Comparison of ENCODE assay signal across 25 cellular contexts in genomic region chr10:83273035-83273434, GRCh38.
DNase-seq lines count a peak whose midpoint lies in the region; ATAC-seq, FAIRE-seq and TF ChIP-seq lines count a peak whose summit lies in the region.
"Had no signal": no experiment of that assay in that cellular context is flagged by ENCODE, and none has a peak within 500 bp of the region (broad histone marks: within the 10 kb centered on the region; RNA-seq: fewer than 3 reads in every experiment).

No MANE protein-coding gene starts in this region.

- H2AFZ ChIP-seq in GM23338 (no peak overlapping the region), H1 (ENCODE audit: low read length) (no peak overlapping the region)

- H3K4me3 ChIP-seq in GM23338 (no peak overlapping the region), H1 (ENCODE audit: extremely low read depth in 1 of 4, insufficient read depth in 2 of 4, low read depth in 3 of 4, low read length in 4 of 4) (no peak overlapping the region)
- H3K4me3 ChIP-seq: GM12878, lung, MG63 had no signal

- H2BK12ac ChIP-seq in H1 (ENCODE audit: low read depth, low read length) = no peak overlapping the region

- no peak overlapping the region for H4K5ac ChIP-seq in H1 (ENCODE audit: insufficient read length, low read depth, low read length)

- H3K4me3 Mint-ChIP-seq in GM23338 = no peak overlapping the region
- no peak overlapping the region for H3K4me3 Mint-ChIP-seq in neural crest cell
- H3K4me3 Mint-ChIP-seq: activated T-cell treated with anti-CD3 and anti-CD28 coated beads, Interleukin-2, amount 50 U/mL, for 24 hours; CD4-positive, CD25-positive, alpha-beta regulatory T cell had no signal

- no peaks in the 10 kb centered on the region for H3K9me3 Mint-ChIP-seq in GM23338
- H3K9me3 Mint-ChIP-seq in neural crest cell = no peaks in the 10 kb centered on the region
- H3K9me3 Mint-ChIP-seq: activated T-cell treated with anti-CD3 and anti-CD28 coated beads, Interleukin-2, amount 50 U/mL, for 24 hours had no signal

- POLR2A ChIA-PET in H1 (lab: Charles Lee; ENCODE audit: partially characterized antibody) = no interaction called here

- no peak for TF ChIP-seq POLR2A in H1 (IDR thresholded peaks at IDR 0.05; ENCODE audit: control extremely low read depth in 1 of 2, low read depth in 2 of 2, low read length in 2 of 2)

- peak; percentile 18 to 25; a peak in 1 of 4 replicates for TF ChIP-seq CTCF in GM23338 (conservative IDR thresholded peaks at IDR 0.05; ENCODE audit: low read depth in 2 of 2)
- TF ChIP-seq CTCF in H1 (IDR thresholded peaks at IDR 0.05; ENCODE audit: control extremely low read depth in 1 of 3, insufficient read depth in 1 of 3, low read depth in 1 of 3, low read length in 3 of 3) = peak in 1 of 3 experiments; percentile 12; a peak in 1 of 4 replicates
- peak; percentile 50 for TF ChIP-seq CTCF in neural crest cell (conservative IDR thresholded peaks at IDR 0.05)

- no peak overlapping the region for H4K91ac ChIP-seq in H1 (replicated peaks; ENCODE audit: insufficient read length, low read length)

- H3K4ac ChIP-seq in H1 (replicated peaks; ENCODE audit: insufficient read length, low read depth, low read length) = no peak overlapping the region

- peak; percentile 17 to 28; a peak in 3 of 4 replicates for TF ChIP-seq RAD21 in H1 (IDR thresholded peaks at IDR 0.05 in 1 of 2, conservative IDR thresholded peaks at IDR 0.05 in 1 of 2; ENCODE audit: low read depth in 2 of 2, low read length in 2 of 2)

- no peak overlapping the region for H2BK120ac ChIP-seq in H1 (replicated peaks; ENCODE audit: low read depth, low read length)

- H3K27me3 Mint-ChIP-seq in GM23338 (ENCODE audit: insufficient read depth, low read depth, poor library complexity) (no peaks in the 10 kb centered on the region), neural crest cell (ENCODE audit: low read depth) (no peaks in the 10 kb centered on the region)
- H3K27me3 Mint-ChIP-seq: activated T-cell treated with anti-CD3 and anti-CD28 coated beads, Interleukin-2, amount 50 U/mL, for 24 hours; CD4-positive, CD25-positive, alpha-beta regulatory T cell had no signal

- H2AK5ac ChIP-seq in H1 (ENCODE audit: low read depth, low read length) = no peak overlapping the region

- H3K9me3 ChIP-seq in H1 (ENCODE audit: insufficient read depth in 2 of 2, low read depth in 1 of 2, low read length in 1 of 2) = no peaks in the 10 kb centered on the region
- H3K9me3 ChIP-seq: MG63, neutrophil had no signal

- H3K23ac ChIP-seq in H1 (ENCODE audit: insufficient read length) = no peak overlapping the region

- no peak overlapping the region for H3K27ac ChIP-seq in GM23338 (ENCODE audit: low read depth)
- H3K27ac ChIP-seq in H1 (ENCODE audit: low read depth, low read length) = no peak overlapping the region
- H3K27ac ChIP-seq: brain microvascular endothelial cell, neutrophil had no signal

- no peaks in the 10 kb centered on the region for H3F3A ChIP-seq in GM23338 (replicated peaks; ENCODE audit: low read depth)

- H3K36me3 ChIP-seq in GM23338 (ENCODE audit: insufficient read depth) (no peaks in the 10 kb centered on the region), H1 (ENCODE audit: control insufficient read depth in 2 of 4, insufficient read depth in 4 of 4, low read length in 3 of 4) (no peaks in the 10 kb centered on the region)
- H3K36me3 ChIP-seq: brain microvascular endothelial cell, MG63, neutrophil had no signal

- H4K8ac ChIP-seq in H1 (ENCODE audit: extremely low read depth, insufficient read depth, low read length) = no peak overlapping the region

- H3K18ac ChIP-seq in H1 (ENCODE audit: extremely low read depth, low read length) = no peak overlapping the region

- H3K79me2 ChIP-seq in GM23338 (replicated peaks; ENCODE audit: insufficient read depth) (no peaks in the 10 kb centered on the region), H1 (ENCODE audit: control insufficient read depth in 1 of 2, insufficient read depth in 2 of 2, low read length in 2 of 2) (no peaks in the 10 kb centered on the region)

- no peak overlapping the region for H2BK5ac ChIP-seq in H1 (ENCODE audit: low read depth, low read length)

- ATAC-seq in GM23338 = no peak
- no peak for ATAC-seq in HG02840 (IDR thresholded peaks at IDR 0.05; ENCODE audit: low FRiP score, unreplicated experiment)
- ATAC-seq in HG03196 (IDR thresholded peaks at IDR 0.05; ENCODE audit: unreplicated experiment) = no peak
- ATAC-seq in HG03521 (IDR thresholded peaks at IDR 0.05; ENCODE audit: unreplicated experiment) = no peak
- ATAC-seq: GM12878 had no signal

- no peaks in the 10 kb centered on the region for H3K79me1 ChIP-seq in H1 (ENCODE audit: low read depth, low read length)

- H3K4me1 Mint-ChIP-seq in GM23338 (peaks cover 11% of the 10 kb centered on the region), neural crest cell (no peaks in the 10 kb centered on the region)
- H3K4me1 Mint-ChIP-seq: CD4-positive, CD25-positive, alpha-beta regulatory T cell had no signal

- CTCF ChIA-PET in H1 (lab: Charles Lee; ENCODE audit: partially characterized antibody) = interaction anchor here (0.9 to 1.9 kb wide), 6 partner anchors 10 to 599 kb away, joined by 3 to 5 read pairs (median 4); no protein-coding TSS in a partner anchor

- H3K27ac Mint-ChIP-seq in GM23338 (no peak overlapping the region), neural crest cell (ENCODE audit: unreplicated experiment) (no peak overlapping the region)
- H3K27ac Mint-ChIP-seq: activated T-cell treated with anti-CD3 and anti-CD28 coated beads, Interleukin-2, amount 50 U/mL, for 24 hours; CD4-positive, CD25-positive, alpha-beta regulatory T cell had no signal

- no peaks in the 10 kb centered on the region for H3K27me3 ChIP-seq in GM23338 (ENCODE audit: insufficient read depth)
- no peaks in the 10 kb centered on the region for H3K27me3 ChIP-seq in H1 (replicated peaks in 1 of 4; ENCODE audit: control insufficient read depth in 3 of 4, extremely low read depth in 1 of 4, insufficient read depth in 3 of 4, low read length in 3 of 4)
- H3K27me3 ChIP-seq: brain microvascular endothelial cell, MG63, neutrophil had no signal

- no peaks in the 10 kb centered on the region for H4K20me1 ChIP-seq in GM23338 (replicated peaks; ENCODE audit: insufficient read depth)
- no peaks in the 10 kb centered on the region for H4K20me1 ChIP-seq in H1 (replicated peaks in 1 of 2; ENCODE audit: control insufficient read depth in 1 of 2, insufficient read depth in 2 of 2, low read length in 2 of 2)

- H2BK20ac ChIP-seq in H1 (ENCODE audit: low read length) = no peak overlapping the region

- H3K9ac ChIP-seq in H1 (replicated peaks in 1 of 4; ENCODE audit: extremely low read depth in 1 of 4, low read depth in 3 of 4, low read length in 3 of 4) = no peak overlapping the region

- no peaks in the 10 kb centered on the region for H3K36me3 Mint-ChIP-seq in GM23338 (ENCODE audit: low read depth)
- H3K36me3 Mint-ChIP-seq in neural crest cell (ENCODE audit: low read depth) = no peaks in the 10 kb centered on the region
- H3K36me3 Mint-ChIP-seq: CD4-positive, CD25-positive, alpha-beta regulatory T cell had no signal

- H2BK15ac ChIP-seq in H1 (ENCODE audit: low read length) = no peak overlapping the region

- no peak overlapping the region for H3K4me2 ChIP-seq in GM23338
- no peak overlapping the region for H3K4me2 ChIP-seq in H1 (ENCODE audit: insufficient read depth in 1 of 2, low read depth in 2 of 2, low read length in 2 of 2)

- H3K23me2 ChIP-seq in H1 (ENCODE audit: low read depth, low read length) = no peaks in the 10 kb centered on the region

- no peak for FAIRE-seq in H1 (lab: Jason Lieb, UNC)
- FAIRE-seq: colon, GM12878, urothelium cell line had no signal

- no peak for TF ChIP-seq EP300 in H1 (IDR thresholded peaks at IDR 0.05; ENCODE audit: borderline replicate concordance in 1 of 2, low read depth in 2 of 2, low read length in 2 of 2)

- H3K4me1 ChIP-seq in GM23338 (ENCODE audit: insufficient read depth) (peaks cover 7% of the 10 kb centered on the region), H1 (replicated peaks in 1 of 4; ENCODE audit: control insufficient read depth in 3 of 4, insufficient read depth in 4 of 4, low read length in 3 of 4) (peaks cover 0 to 3% (median under 1%) of the 10 kb centered on the region in 4 experiments; a peak in 2 of 7 replicates)

- no peaks in the 10 kb centered on the region for H3K9me2 ChIP-seq in GM23338 (ENCODE audit: insufficient read depth)

- H3K56ac ChIP-seq in H1 (replicated peaks; ENCODE audit: insufficient read length, low read depth, low read length) = no peak overlapping the region

- H3K14ac ChIP-seq in H1 (ENCODE audit: insufficient read length) = no peak overlapping the region

- DNase-seq in GM23338 (ENCODE audit: low spot score) = peak; percentile 4
- peak; percentile 43 for DNase-seq in NCI-H69 (lab: John Stamatoyannopoulos, UW)
- no peak for DNase-seq in H1 (ENCODE audit: low read depth in 1 of 2, low spot score in 2 of 2)
- DNase-seq in neural crest cell (ENCODE audit: low read depth, low spot score) = no peak
- DNase-seq: activated CD4-positive, alpha-beta T cell treated with anti-CD3 and anti-CD28 coated beads for 48 hours; activated gamma-delta T cell; activated T-cell treated with anti-CD3 and anti-CD28 coated beads, Interleukin-2, amount 50 U/mL, for 24 hours; brain microvascular endothelial cell; CD4-positive, CD25-positive, alpha-beta regulatory T cell; effector CD4-positive, alpha-beta T cell; head of caudate nucleus; kidney; MG63; NCI-H1417; NCI-H2081 treated with DMSO at 0.1 percent for 48 hours; NCI-H510A; stimulated activated naive CD4-positive, alpha-beta T cell treated with Interleukin-2 at 50 U/mL for 16 hours had no signal

TF ChIP-seq in GM23338, 12 proteins besides CTCF, POLR2A, EP300 and RAD21 (continues in another document):
- TF ChIP-seq ETS1 (IDR thresholded peaks at IDR 0.05) (no peak), EZH2phosphoT487 (IDR thresholded peaks at IDR 0.05; ENCODE audit: unreplicated experiment) (no peak)

TF ChIP-seq in H1, 55 proteins besides CTCF, POLR2A, EP300 and RAD21 (continues in another document):
- no peak for TF ChIP-seq GABPA (IDR thresholded peaks at IDR 0.05; ENCODE audit: borderline replicate concordance, insufficient read depth, low read length)
- TF ChIP-seq SP1 (IDR thresholded peaks at IDR 0.05; ENCODE audit: low read depth, low read length) = no peak
- no peak for TF ChIP-seq CEBPB (IDR thresholded peaks at IDR 0.05; ENCODE audit: low read depth, low read length)
- no peak for TF ChIP-seq HDAC2 (IDR thresholded peaks at IDR 0.05; ENCODE audit: borderline replicate concordance in 1 of 2, low read depth in 2 of 2, low read length in 2 of 2)
- no peak for TF ChIP-seq POU5F1 (IDR thresholded peaks at IDR 0.05; ENCODE audit: low read depth, low read length)
- no peak for TF ChIP-seq SRF (IDR thresholded peaks at IDR 0.05; ENCODE audit: low read depth, low read length)
- TF ChIP-seq POLR2AphosphoS5 (IDR thresholded peaks at IDR 0.05; ENCODE audit: low read depth, low read length) = no peak
- no peak for TF ChIP-seq GTF2F1 (IDR thresholded peaks at IDR 0.05; ENCODE audit: borderline replicate concordance, low read depth, low read length)
- TF ChIP-seq FOSL1 (IDR thresholded peaks at IDR 0.05; ENCODE audit: insufficient read depth, low read depth, low read length) = no peak
- TF ChIP-seq BCL11A (IDR thresholded peaks at IDR 0.05; ENCODE audit: low read depth in 2 of 2, low read length in 2 of 2) = no peak
- no peak for TF ChIP-seq SIN3A (conservative IDR thresholded peaks at IDR 0.05 in 1 of 2, IDR thresholded peaks at IDR 0.05 in 1 of 2; ENCODE audit: low read depth in 1 of 2, low read length in 2 of 2)

Comparison
In these comparisons a context has a peak if more than half of its experiments do, and no peak if none do; other contexts are left out.
1. DNase-seq: peak in GM23338 (single experiment) and NCI-H69 (single experiment); none in H1 (0 of 2) and neural crest cell (single experiment).